In the genomic region with DNA sequence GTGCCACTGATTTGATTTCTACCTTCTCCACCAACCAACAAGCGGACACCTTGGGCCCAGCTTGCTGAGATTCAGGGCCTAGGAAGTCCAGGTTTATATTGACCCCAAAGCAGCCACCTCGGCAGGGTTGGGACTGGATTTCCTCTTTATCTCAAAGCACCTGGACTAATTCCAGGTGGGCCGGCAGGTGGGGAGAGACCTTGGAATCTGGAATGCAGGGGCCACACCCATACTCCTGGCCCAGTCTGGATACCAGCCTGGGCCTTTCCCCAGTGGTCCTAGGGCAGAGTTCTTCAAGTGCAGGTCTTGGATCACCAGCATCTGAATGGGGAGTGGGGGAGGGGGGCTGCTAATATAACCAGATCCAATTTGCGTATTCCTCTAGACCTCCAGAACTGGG, we compare ENCODE assay signal across 14 cellular contexts.
"Had no signal": no experiment of that assay in that cellular context is flagged by ENCODE, and none has a peak within 500 bp of the region (broad histone marks: within the 10 kb centered on the region; RNA-seq: fewer than 3 reads in every experiment).

No MANE protein-coding gene starts in this region.

- H3K4me3 ChIP-seq: dorsolateral prefrontal cortex, left ventricle myocardium inferior, vagina had no signal

- DNase-seq: activated CD4-positive, alpha-beta T cell treated with anti-CD3 and anti-CD28 coated beads for 36 hours; activated CD4-positive, alpha-beta T cell treated with anti-CD3 and anti-CD28 coated beads, Interleukin-2, amount 50 U/mL, for 48 hours; caudate nucleus; dorsolateral prefrontal cortex; endodermal cell; foreskin fibroblast; hippocampal formation; left ventricle myocardium inferior; naive thymus-derived CD8-positive, alpha-beta T cell; stimulated activated CD4-positive, alpha-beta T cell treated with anti-CD3 and anti-CD28 coated beads, Interleukin-4, amount 100 ng/mL, for 4 hours had no signal

- ATAC-seq: activated CD4-positive, alpha-beta T cell treated with anti-CD3 and anti-CD28 coated beads for 36 hours; naive thymus-derived CD8-positive, alpha-beta T cell; sciatic nerve; stimulated activated memory B cell treated with anti-CD40 and anti-IgM and Interleukin-4, amounts not matched to agents 10 μg/mL and 1 μg/mL and 100 μg/mL, for 72 hours had no signal

- H3K36me3 ChIP-seq: left ventricle myocardium inferior, vagina had no signal

- H3K9me3 ChIP-seq: left ventricle myocardium inferior, vagina had no signal

- H3K27me3 ChIP-seq: dorsolateral prefrontal cortex, vagina had no signal

- H3K27ac ChIP-seq: epithelial cell of prostate, left ventricle myocardium inferior, vagina had no signal

- H3K4me1 ChIP-seq: vagina had no signal
